Comparison of ENCODE assay signal across 9 cellular contexts in genomic region chr11:108069947-108070346, GRCh38. TPM values are rescaled to one million over a fixed set of nuclear protein-coding genes. Genes with fewer than 3 reads are reported as not detected.
DNase-seq lines count a peak whose midpoint lies in the region; ATAC-seq, FAIRE-seq and TF ChIP-seq lines count a peak whose summit lies in the region.
"Had no signal": no experiment of that assay in that cellular context is flagged by ENCODE, and none has a peak within 500 bp of the region (broad histone marks: within the 10 kb centered on the region; RNA-seq: fewer than 3 reads in every experiment).

No MANE protein-coding gene starts in this region.

- H2BK12ac ChIP-seq in trophoblast cell (ENCODE audit: low read length): no peak overlapping the region

- ATAC-seq in A549: no peak
- ATAC-seq in GM18520 (IDR thresholded peaks at IDR 0.05; ENCODE audit: unreplicated experiment): peak; percentile 43
- ATAC-seq in IMR-90 (ENCODE audit: low read depth): peak; percentile 89
- peak; percentile 86 for ATAC-seq in effector memory CD8-positive, alpha-beta T cell (replicated peaks)
- ATAC-seq in WTC11: no peak

- H3K36me3 Mint-ChIP-seq in effector memory CD8-positive, alpha-beta T cell (ENCODE audit: insufficient read depth): peaks cover 27% of the 10 kb centered on the region
- H3K36me3 Mint-ChIP-seq in WTC11: peaks cover 14% of the 10 kb centered on the region

- no peaks in the 10 kb centered on the region for H3K79me2 ChIP-seq in trophoblast cell (ENCODE audit: control insufficient read depth, insufficient read depth, low read length, poor library complexity)

- H4K91ac ChIP-seq in IMR-90 (ENCODE audit: insufficient read depth, low read depth, low read length) (no peak overlapping the region), trophoblast cell (ENCODE audit: low read depth, low read length) (no peak overlapping the region)

- DNase-seq in A549 (ENCODE audit: low read depth in 1 of 2, low spot score in 1 of 2) (no peak), IMR-90 (peak; percentile 75), trophoblast cell (no peak), globus pallidus (ENCODE audit: low spot score) (no peak), WTC11 (ENCODE audit: low spot score) (no peak), SIG-M5 treated with dmso at 0.1 percent for 504 hours (lab: John Stamatoyannopoulos, UW; ENCODE audit: unreplicated experiment) (no peak)
- no peak for DNase-seq in effector memory CD8-positive, alpha-beta T cell
- DNase-seq: activated CD4-positive, alpha-beta T cell treated with anti-CD3 and anti-CD28 coated beads for 48 hours had no signal

- H3K9me3 ChIP-seq in A549 (no peaks in the 10 kb centered on the region), IMR-90 (ENCODE audit: control insufficient read depth, insufficient read depth, low read length) (no peaks in the 10 kb centered on the region), trophoblast cell (ENCODE audit: insufficient read depth, low read depth, low read length) (no peaks in the 10 kb centered on the region)

- no peak overlapping the region for H2BK15ac ChIP-seq in IMR-90 (ENCODE audit: low read depth, low read length)

- H2AK5ac ChIP-seq in IMR-90 (ENCODE audit: low read depth, low read length) (no peak overlapping the region), trophoblast cell (ENCODE audit: low read length) (no peak overlapping the region)

- H3K36me3 ChIP-seq in IMR-90 (ENCODE audit: control insufficient read depth, insufficient read depth, low read length) (peaks cover 15% of the 10 kb centered on the region), trophoblast cell (ENCODE audit: control insufficient read depth in 1 of 2, insufficient read depth in 2 of 2, low read length in 2 of 2) (peaks cover 14 to 19% of the 10 kb centered on the region in 2 experiments)

- H2BK120ac ChIP-seq in IMR-90 (ENCODE audit: low read depth, low read length): no peak overlapping the region
- no peak overlapping the region for H2BK120ac ChIP-seq in trophoblast cell (ENCODE audit: insufficient read depth, low read length, poor library complexity)

- in situ Hi-C loops in IMR-90 (cut with MboI; ENCODE audit: low sequenced_read_pairs): no loop called here

- FAIRE-seq in A549 (lab: Jason Lieb, UNC): no peak

- H3K9ac ChIP-seq in IMR-90 (ENCODE audit: low read depth, low read length) (no peak overlapping the region), trophoblast cell (ENCODE audit: low read length) (no peak overlapping the region)

- no peak overlapping the region for H3K4ac ChIP-seq in IMR-90 (ENCODE audit: low read depth, low read length)
- no peak overlapping the region for H3K4ac ChIP-seq in trophoblast cell (ENCODE audit: low read depth, low read length)

- H4K8ac ChIP-seq in IMR-90 (ENCODE audit: low read depth in 2 of 2, low read length in 2 of 2) (no peak overlapping the region), trophoblast cell (ENCODE audit: low read depth, low read length) (no peak overlapping the region)

- CTCF ChIA-PET in A549 (lab: Yijun Ruan, JAX) (no interaction called here), IMR-90 (lab: Yijun Ruan, JAX) (interaction anchor here (1.0 kb wide), 1 partner anchor 61 kb away, joined by 3 read pairs; the partner anchor contains the start of gene CUL5), WTC11 (lab: Charles Lee) (no interaction called here)

- H3K27ac Mint-ChIP-seq in effector memory CD8-positive, alpha-beta T cell: peak overlapping the region; percentile 79 to 93
- H3K27ac Mint-ChIP-seq in WTC11: no peak overlapping the region

- POLR2A ChIA-PET in A549 (lab: Yijun Ruan, JAX): no interaction called here
- POLR2A ChIA-PET in IMR-90 (lab: Charles Lee; ENCODE audit: unreplicated experiment): no interaction called here
- POLR2A ChIA-PET in WTC11 (lab: Charles Lee): no interaction called here

- no peak for TF ChIP-seq EP300 in A549 (IDR thresholded peaks at IDR 0.05)

- H3K9me1 ChIP-seq in IMR-90 (ENCODE audit: insufficient read depth, low read length): 0 out of 2 replicates have a peak, but pooled peaks cover 3% of the 10 kb centered on the region

- H3K4me2 ChIP-seq in A549 (0 out of 3 replicates have a peak overlapping the region, but pooled peaks have one; percentile 1), IMR-90 (ENCODE audit: low read depth, low read length) (peak overlapping the region; percentile 53), trophoblast cell (ENCODE audit: low read length) (no peak overlapping the region)

- H2BK5ac ChIP-seq in IMR-90 (ENCODE audit: low read depth, low read length, poor library complexity, severe bottlenecking): peak overlapping the region; percentile 42
- no peak overlapping the region for H2BK5ac ChIP-seq in trophoblast cell (ENCODE audit: low read depth, low read length, poor library complexity)

- no peak overlapping the region for H4K12ac ChIP-seq in trophoblast cell (ENCODE audit: low read depth, low read length)

- H3K4me3 Mint-ChIP-seq in effector memory CD8-positive, alpha-beta T cell: peak overlapping the region; percentile 23 to 51
- H3K4me3 Mint-ChIP-seq in WTC11: no peak overlapping the region

- no peaks in the 10 kb centered on the region for H3K27me3 ChIP-seq in IMR-90 (ENCODE audit: control insufficient read depth, insufficient read depth, low read length)
- H3K27me3 ChIP-seq in trophoblast cell (ENCODE audit: insufficient read depth, low read length): no peaks in the 10 kb centered on the region

- no peaks in the 10 kb centered on the region for H3K9me3 Mint-ChIP-seq in effector memory CD8-positive, alpha-beta T cell
- no peaks in the 10 kb centered on the region for H3K9me3 Mint-ChIP-seq in WTC11

- peaks cover 10 to 20% of the 10 kb centered on the region in 2 donors for H3K4me1 Mint-ChIP-seq in effector memory CD8-positive, alpha-beta T cell (ENCODE audit: low read depth in 2 of 2)
- H3K4me1 Mint-ChIP-seq in WTC11: no peaks in the 10 kb centered on the region

- H2AFZ ChIP-seq in IMR-90 (replicated peaks; ENCODE audit: low read length, poor library complexity) (no peak overlapping the region), trophoblast cell (ENCODE audit: insufficient read depth, low read length, poor library complexity) (no peak overlapping the region)

- BruUV-seq in IMR-90 (replicated peaks; lab: Mats Ljungman, UMichigan): no TSS peak

- no peak for TF ChIP-seq POLR2A in A549 (IDR thresholded peaks at IDR 0.05; ENCODE audit: low read length)
- no peak for TF ChIP-seq POLR2A in IMR-90 (IDR thresholded peaks at IDR 0.05; ENCODE audit: low read depth, low read length)

- 0 out of 2 replicates have a peak, but pooled peaks cover 6% of the 10 kb centered on the region for H4K20me1 ChIP-seq in IMR-90 (ENCODE audit: insufficient read depth, low read length)

- peaks cover 15 to 16% of the 10 kb centered on the region in 2 experiments for H3K79me1 ChIP-seq in IMR-90 (ENCODE audit: low read depth in 1 of 2, low read length in 2 of 2)
- H3K79me1 ChIP-seq in trophoblast cell (ENCODE audit: low read length): no peaks in the 10 kb centered on the region

- intact Hi-C loops in IMR-90 (cut with micrococcal nuclease): no loop called here

- H3K18ac ChIP-seq in IMR-90 (ENCODE audit: low read depth, low read length) (no peak overlapping the region), trophoblast cell (ENCODE audit: low read length) (no peak overlapping the region)

- no peak for TF ChIP-seq RAD21 in A549 (conservative IDR thresholded peaks at IDR 0.05 in 1 of 2, IDR thresholded peaks at IDR 0.05 in 1 of 2)
- no peak for TF ChIP-seq RAD21 in IMR-90 (IDR thresholded peaks at IDR 0.05; ENCODE audit: low read length)

- no peak overlapping the region for H3K4me3 ChIP-seq in A549
- no peak overlapping the region for H3K4me3 ChIP-seq in IMR-90 (ENCODE audit: insufficient read depth, low read depth, low read length)
- no peak overlapping the region for H3K4me3 ChIP-seq in trophoblast cell (ENCODE audit: low read depth, low read length)

- H3K27ac ChIP-seq in A549: no peak overlapping the region
- no peak overlapping the region for H3K27ac ChIP-seq in IMR-90 (ENCODE audit: insufficient read depth, low read length)
- no peak overlapping the region for H3K27ac ChIP-seq in trophoblast cell (ENCODE audit: low read depth, low read length)

- H2AK9ac ChIP-seq in IMR-90 (replicated peaks; ENCODE audit: low read depth, low read length, poor library complexity): no peak overlapping the region

- H3K27me3 Mint-ChIP-seq in effector memory CD8-positive, alpha-beta T cell: no peaks in the 10 kb centered on the region
- H3K27me3 Mint-ChIP-seq in WTC11 (ENCODE audit: low read depth): no peaks in the 10 kb centered on the region

- dilution Hi-C loops in IMR-90 (cut with HindIII; ENCODE audit: low sequenced_read_pairs, unreplicated experiment): no loop called here

- H2BK20ac ChIP-seq in IMR-90 (ENCODE audit: low read depth, low read length): no peak overlapping the region

- no peak overlapping the region for H3K56ac ChIP-seq in IMR-90 (ENCODE audit: extremely low read depth, insufficient read depth, low read length)

- H3K14ac ChIP-seq in IMR-90 (replicated peaks; ENCODE audit: low read depth, low read length): no peak overlapping the region
- H3K14ac ChIP-seq in trophoblast cell (ENCODE audit: low read length): no peak overlapping the region

- H3K4me1 ChIP-seq in A549: peaks cover 5% of the 10 kb centered on the region; the same call in 1 of the 3 replicates
- H3K4me1 ChIP-seq in IMR-90 (ENCODE audit: control insufficient read depth, insufficient read depth, low read length): no peaks in the 10 kb centered on the region
- H3K4me1 ChIP-seq in trophoblast cell (ENCODE audit: control insufficient read depth in 1 of 2, insufficient read depth in 2 of 2, low read length in 2 of 2): no peaks in the 10 kb centered on the region

- no peak overlapping the region for H3K23ac ChIP-seq in IMR-90 (ENCODE audit: low read depth, low read length)
- H3K23ac ChIP-seq in trophoblast cell (ENCODE audit: low read length): no peak overlapping the region

- TF ChIP-seq CTCF in A549 (IDR thresholded peaks at IDR 0.05) (no peak), IMR-90 (conservative IDR thresholded peaks at IDR 0.05; ENCODE audit: low read depth, low read length) (no peak), WTC11 (IDR thresholded peaks at IDR 0.05) (no peak)

- H4K5ac ChIP-seq in IMR-90 (ENCODE audit: low read depth, low read length): no peak overlapping the region

TF ChIP-seq in A549, 52 proteins besides CTCF, POLR2A, EP300 and RAD21 (continues in another document):
- TF ChIP-seq TFCP2L1 (CRISPR knock-in tag; IDR thresholded peaks at IDR 0.05): no peak

RNA-seq across cellular contexts. Expression of gene ACAT1, which starts 51.4 kb away (rescaled TPM):
- polyA plus RNA-seq in A549 (2011; rRNA removed) (102 and 119 TPM in 2 replicates), A549 (2017; fragmentation: RNase III; extraction: RNeasy Plus Mini Kit Qiagen cat#74134 plus additional on column Dnase treatment) (105 to 113 TPM (median 112 TPM) in 3 replicates), IMR-90 (2012; rRNA removed) (54.1 and 59.9 TPM in 2 replicates)
- polyA plus RNA-seq in A549 (2012; cell fraction: cytosol; rRNA removed): 62.2 and 70.5 TPM in 2 replicates
- 45.3 and 56.9 TPM in 2 replicates for polyA plus RNA-seq in A549 (2012; cell fraction: nucleus; rRNA removed)
- 34.1 and 36.0 TPM in 2 replicates for polyA minus RNA-seq in A549 (2011; rRNA and poly(A)+ RNA removed)
- total RNA-seq in IMR-90 (2012; rRNA removed) (57.7 and 87.2 TPM in 2 replicates), WTC11 (2021) (31.4 to 39.1 TPM (median 37.1 TPM) in 3 replicates)
- polyA plus RNA-seq in IMR-90 (2012; cell fraction: cytosol; rRNA removed): 85.8 and 93.9 TPM in 2 replicates
- 22.5 and 32.7 TPM in 2 replicates for polyA plus RNA-seq in IMR-90 (2012; cell fraction: nucleus; rRNA removed; ENCODE audit: low replicate concordance)
- polyA plus RNA-seq in trophoblast cell (2013): 14.3 and 15.6 TPM in 2 replicates

Comparison
In these comparisons a context has a peak if more than half of its experiments do, and no peak if none do; other contexts are left out.
1. ATAC-seq: peak in GM18520 (single experiment), IMR-90 (single experiment) and effector memory CD8-positive, alpha-beta T cell (single experiment); none in A549 (0 of 2) and WTC11 (single experiment).